8 cellular contexts compared by ENCODE assay signal in the genomic region with DNA sequence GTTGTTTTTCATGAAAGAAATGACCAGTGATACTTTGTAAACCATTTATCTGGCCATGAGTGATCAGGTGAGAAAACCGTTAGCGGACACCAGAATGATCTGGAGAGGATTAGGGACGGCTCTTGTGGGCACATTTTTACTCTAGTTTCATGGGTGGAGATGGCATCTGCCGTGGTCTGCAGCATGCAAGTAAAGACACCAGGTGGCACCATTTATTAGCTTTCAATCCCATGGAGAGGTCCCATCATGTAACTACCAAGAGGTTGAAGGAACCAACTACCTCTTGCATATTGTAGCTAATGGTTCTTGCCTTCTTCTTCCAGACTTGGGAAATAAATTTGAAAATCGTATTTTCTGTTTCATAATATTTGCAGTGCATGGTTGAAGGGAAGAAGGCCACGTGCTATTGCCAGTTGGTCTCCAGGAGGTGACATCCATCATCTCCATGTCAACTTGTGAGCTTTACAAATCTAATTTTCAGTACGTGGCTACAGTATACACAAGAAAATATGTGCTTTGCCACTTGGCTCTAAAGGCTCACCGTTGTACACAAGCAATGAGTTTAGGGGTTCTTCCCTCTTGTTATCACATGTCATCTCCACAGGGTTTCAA. TPM values are rescaled to one million over a fixed set of nuclear protein-coding genes. Genes with fewer than 3 reads are reported as not detected.
DNase-seq lines count a peak whose midpoint lies in the region; ATAC-seq and TF ChIP-seq lines count a peak whose summit lies in the region.

No MANE protein-coding gene starts in this region.

- no peak overlapping the region for H2AFZ ChIP-seq in smooth muscle cell (ENCODE audit: low read depth)

- H3F3A ChIP-seq in smooth muscle cell (ENCODE audit: low read depth), result peaks cover 30% of the 10 kb centered on the region

- WGBS in body of pancreas, 2 donors, result 36% methylated on average over 8 of the region's 8 CpGs
- WGBS in smooth muscle cell (ENCODE audit: low lambda C conversion rate), result 62% methylated on average over 8 of the region's 8 CpGs

- H4K20me1 ChIP-seq in smooth muscle cell (ENCODE audit: low read depth), result peaks cover 24% of the 10 kb centered on the region

- TF ChIP-seq POLR2A in body of pancreas (IDR thresholded peaks at IDR 0.05), result no peak

- H3K36me3 ChIP-seq in body of pancreas (replicated peaks in 1 of 2; ENCODE audit: insufficient read depth in 1 of 2, low read depth in 2 of 2) (no peaks in the 10 kb centered on the region), smooth muscle cell (ENCODE audit: low read depth) (no peaks in the 10 kb centered on the region)

- peaks cover 5% of the 10 kb centered on the region for H3K79me2 ChIP-seq in smooth muscle cell (ENCODE audit: low read depth)

- H3K4me3 ChIP-seq in body of pancreas (no peak overlapping the region), smooth muscle cell (peak overlapping the region; percentile 64)

- peak overlapping the region; percentile 91 for H3K27ac Mint-ChIP-seq in T-helper 17 cell

- DNase-seq in NCI-H1417 (lab: John Stamatoyannopoulos, UW), result peak; percentile 9 to 61 (median 47)
- no peak for DNase-seq in NCI-H1417 treated with DMSO at 0.1 percent for 48 hours (lab: John Stamatoyannopoulos, UW)
- peak; percentile 2 for DNase-seq in NCI-H1092 (lab: John Stamatoyannopoulos, UW)
- DNase-seq in T-helper 17 cell, result peak; percentile 19 to 42 (median 33)
- peak; percentile 54 to 71 (median 58) for DNase-seq in body of pancreas
- DNase-seq in iPS-NIHi7 (ENCODE audit: extremely low spot score), result peak; percentile 72
- no peak for DNase-seq in smooth muscle cell (lab: John Stamatoyannopoulos, UW; ENCODE audit: unreplicated experiment)

- TF ChIP-seq CTCF in body of pancreas (IDR thresholded peaks at IDR 0.05), result peak; percentile 20 to 83 (median 68)
- peak; percentile 67 for TF ChIP-seq CTCF in smooth muscle cell (IDR thresholded peaks at IDR 0.05; ENCODE audit: borderline replicate concordance, insufficient read depth, poor library complexity, severe bottlenecking)

- H3K27ac ChIP-seq in body of pancreas (peak overlapping the region in 2 of 4 donors; percentile 89 to 91), smooth muscle cell (ENCODE audit: low read depth) (peak overlapping the region; percentile 63)

- no peak overlapping the region for H3K9ac ChIP-seq in smooth muscle cell (ENCODE audit: low read depth)

- H3K4me3 Mint-ChIP-seq in T-helper 17 cell, result no peak overlapping the region

- H3K4me1 Mint-ChIP-seq in T-helper 17 cell, result peaks cover 36% of the 10 kb centered on the region

- no peaks in the 10 kb centered on the region for H3K27me3 Mint-ChIP-seq in T-helper 17 cell

- intact Hi-C loops in body of pancreas (cut with DNase I), result no loop called here

- H3K27me3 ChIP-seq in body of pancreas, result no peaks in the 10 kb centered on the region
- no peaks in the 10 kb centered on the region for H3K27me3 ChIP-seq in smooth muscle cell (ENCODE audit: low read depth)

- H3K4me1 ChIP-seq in body of pancreas (peaks cover 37% of the 10 kb centered on the region), smooth muscle cell (ENCODE audit: low read depth) (peaks cover 29% of the 10 kb centered on the region)

- no peaks in the 10 kb centered on the region for H3K36me3 Mint-ChIP-seq in T-helper 17 cell (ENCODE audit: low read depth)

- no peaks in the 10 kb centered on the region for H3K9me3 ChIP-seq in T-helper 17 cell (ENCODE audit: control insufficient read depth, low read length, poor library complexity, severe bottlenecking)
- no peaks in the 10 kb centered on the region for H3K9me3 ChIP-seq in body of pancreas
- H3K9me3 ChIP-seq in smooth muscle cell (replicated peaks; ENCODE audit: low read depth), result no peaks in the 10 kb centered on the region

- peak; percentile 20 for ATAC-seq in T-helper 17 cell
- no peak for ATAC-seq in body of pancreas
- no peak for ATAC-seq in GM19467 (IDR thresholded peaks at IDR 0.05; ENCODE audit: unreplicated experiment)

- peak overlapping the region; percentile 88 for H3K4me2 ChIP-seq in smooth muscle cell

RNA-seq across cellular contexts. Expression of gene MAPKBP1, which starts 1.5 kb away (rescaled TPM):
- total RNA-seq in T-helper 17 cell (10 to 100 TPM; 30.2 to 34.6 TPM), body of pancreas (10 to 100 TPM; 12.5 to 31.6 TPM), smooth muscle cell (9.0 and 10.7 TPM in 2 replicates)
- 6.6 and 9.3 TPM in 2 replicates for polyA plus RNA-seq in smooth muscle cell

RNA-seq across cellular contexts. Expression of gene JMJD7, which starts 55.1 kb away (rescaled TPM):
- 10 to 100 TPM; 26.7 to 35.6 TPM for total RNA-seq in T-helper 17 cell
- total RNA-seq in body of pancreas, result 10 to 100 TPM in 1 of 2 donors, 1 to 10 TPM in 1; 2.0 to 13.0 TPM
- 5.0 TPM in 1 of 2 replicates, not detected in the other for total RNA-seq in smooth muscle cell
- polyA plus RNA-seq in smooth muscle cell, result 3.3 and 7.8 TPM in 2 replicates

Comparison
In these comparisons a context has a peak if more than half of its experiments do, and no peak if none do; other contexts are left out.
1. DNase-seq: peak in NCI-H1417 (3 of 3), NCI-H1092 (single experiment), T-helper 17 cell (3 of 3), body of pancreas (4 of 4) and iPS-NIHi7 (single experiment); none in NCI-H1417 treated with DMSO at 0.1 percent for 48 hours (single experiment) and smooth muscle cell (single experiment).